8 cellular contexts compared by ENCODE assay signal in the genomic region with DNA sequence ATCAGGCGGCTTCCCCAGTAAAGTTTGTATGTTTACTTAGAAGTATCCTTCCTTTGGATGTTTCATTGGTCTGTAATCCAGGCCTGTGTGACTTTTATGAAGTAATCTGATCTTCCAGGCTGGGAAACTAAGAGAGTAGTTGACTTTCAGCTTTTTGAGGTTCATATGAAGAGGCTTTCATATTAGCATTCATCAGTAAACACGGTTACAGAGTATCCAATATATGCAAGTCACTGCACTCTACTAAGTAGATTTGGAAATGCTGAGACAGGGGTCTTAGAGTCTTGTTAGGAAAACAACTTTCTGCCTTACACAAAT. TPM values are rescaled to one million over a fixed set of nuclear protein-coding genes. Genes with fewer than 3 reads are reported as not detected.
DNase-seq lines count a peak whose midpoint lies in the region; ATAC-seq, FAIRE-seq and TF ChIP-seq lines count a peak whose summit lies in the region.

No MANE protein-coding gene starts in this region.

- TF ChIP-seq EP300 in A549 (IDR thresholded peaks at IDR 0.05) = no peak

- peaks cover 23% of the 10 kb centered on the region for H3K36me3 Mint-ChIP-seq in HFFc6 (ENCODE audit: low read depth)

- H3K27me3 ChIP-seq in aorta (ENCODE audit: control insufficient read depth in 1 of 2, insufficient read depth in 2 of 2, low read length in 1 of 2) = no peaks in the 10 kb centered on the region

- TF ChIP-seq POLR2A in A549 (IDR thresholded peaks at IDR 0.05; ENCODE audit: low read length) = no peak

- H3K36me3 ChIP-seq in aorta (ENCODE audit: control insufficient read depth in 1 of 2, insufficient read depth in 2 of 2, low read length in 1 of 2) = no peaks in the 10 kb centered on the region

- TF ChIP-seq RAD21 in A549 (conservative IDR thresholded peaks at IDR 0.05 in 1 of 2, IDR thresholded peaks at IDR 0.05 in 1 of 2) = no peak

- CTCF ChIA-PET in A549 (lab: Yijun Ruan, JAX) = interaction anchor here (0.9 to 2.2 kb wide), 4 partner anchors 10 to 456 kb away, joined by 4 to 7 read pairs (median 5); a partner anchor contains a TSS

- POLR2A ChIA-PET in A549 (lab: Yijun Ruan, JAX) = interaction anchor here (0.7 to 2.4 kb wide), 2 partner anchors 15 to 73 kb away, joined by 4 to 41 read pairs; a partner anchor contains a TSS

- in situ Hi-C loops in astrocyte of the spinal cord (cut with HindIII; ENCODE audit: low sequenced_read_pairs) = no loop called here

- H3K27ac ChIP-seq in A549 (peak overlapping the region; percentile 84 to 93), aorta (ENCODE audit: low read depth in 1 of 2, low read length in 2 of 2) (peak overlapping the region in 1 of 2 donors; percentile 84)

- FAIRE-seq in A549 (lab: Jason Lieb, UNC) (no peak), urothelium cell line (lab: Jason Lieb, UNC) (no peak)

- H3K4me3 Mint-ChIP-seq in HFFc6 = peak overlapping the region; percentile 86

- H3K9me3 ChIP-seq in A549 = no peaks in the 10 kb centered on the region
- no peaks in the 10 kb centered on the region for H3K9me3 ChIP-seq in aorta (ENCODE audit: control insufficient read depth, low read length)

- H3K27me3 Mint-ChIP-seq in HFFc6 (ENCODE audit: insufficient read depth) = no peaks in the 10 kb centered on the region; the same call in none of the 2 replicates

- peaks cover 30% of the 10 kb centered on the region for H3K4me1 Mint-ChIP-seq in HFFc6 (ENCODE audit: low read depth)

- H3K27ac Mint-ChIP-seq in HFFc6 = peak overlapping the region; percentile 74

- peak overlapping the region; percentile 87 for H3K4me2 ChIP-seq in A549

- WGBS in A549 (ENCODE audit: missing lambda C conversion rate) = 2% methylated on average over 2 of the region's 2 CpGs
- 4% methylated on average over 2 of the region's 2 CpGs for WGBS in aorta, 2 donors

- DNase-seq in A549 (ENCODE audit: low read depth in 1 of 2, low spot score in 1 of 2) (no peak), HFFc6 (peak; percentile 63), astrocyte of the spinal cord (ENCODE audit: low read depth, low spot score) (no peak), lung microvascular endothelial cell (ENCODE audit: low read depth in 2 of 2) (peak; percentile 25 to 62), aorta (no peak), NOMO-1 treated with DMSO at 0.1 percent for 48 hours (lab: John Stamatoyannopoulos, UW; ENCODE audit: unreplicated experiment) (no peak), urothelium cell line (ENCODE audit: low spot score) (no peak)

- intact Hi-C loops in aorta (cut with DNase I) = no loop called here

- H3K4me3 ChIP-seq in A549 (peak overlapping the region; percentile 79), astrocyte of the spinal cord (ENCODE audit: low read depth, low read length) (peak overlapping the region; percentile 87), aorta (ENCODE audit: low read length in 2 of 2) (peak overlapping the region; percentile 57 to 73)

- no peaks in the 10 kb centered on the region for H3K9me3 Mint-ChIP-seq in HFFc6

- H3K4me1 ChIP-seq in A549 (peaks cover 16% of the 10 kb centered on the region), aorta (ENCODE audit: control insufficient read depth in 1 of 2, insufficient read depth in 2 of 2, low read length in 2 of 2) (peaks cover 2 to 4% of the 10 kb centered on the region in 2 donors)

- TF ChIP-seq CTCF in A549 (IDR thresholded peaks at IDR 0.05) = no peak
- TF ChIP-seq CTCF in HFFc6 (IDR thresholded peaks at IDR 0.05) = no peak
- TF ChIP-seq CTCF in astrocyte of the spinal cord (IDR thresholded peaks at IDR 0.05; ENCODE audit: low read depth, low read length) = no peak

- no peak for ATAC-seq in A549
- no peak for ATAC-seq in aorta (ENCODE audit: low FRiP score)
- ATAC-seq in HG03439 (IDR thresholded peaks at IDR 0.05; ENCODE audit: unreplicated experiment) = no peak

TF ChIP-seq in A549, 52 proteins besides CTCF, POLR2A, EP300 and RAD21:
- TF ChIP-seq HOXB5 (CRISPR knock-in tag; IDR thresholded peaks at IDR 0.05) (no peak), HOXA7 (CRISPR knock-in tag; IDR thresholded peaks at IDR 0.05) (no peak), NFE2L2 (conservative IDR thresholded peaks at IDR 0.05; ENCODE audit: low read length) (peak; percentile 46), FOXS1 (CRISPR knock-in tag; IDR thresholded peaks at IDR 0.05) (no peak)

RNA-seq across cellular contexts. Expression of a gene that starts 1.1 kb away (rescaled TPM):
- polyA plus RNA-seq in A549 (2011; rRNA removed) (21.5 and 36.5 TPM in 2 replicates), A549 (2017; fragmentation: RNase III; extraction: RNeasy Plus Mini Kit Qiagen cat#74134 plus additional on column Dnase treatment) (30.9 to 32.3 TPM (median 31.1 TPM) in 3 replicates), aorta (10 to 100 TPM; 26.9 to 49.2 TPM)
- 6.3 and 7.9 TPM in 2 replicates for polyA plus RNA-seq in A549 (2012; cell fraction: cytosol; rRNA removed)
- 3.2 and 4.5 TPM in 2 replicates for polyA plus RNA-seq in A549 (2012; cell fraction: nucleus; rRNA removed)
- polyA minus RNA-seq in A549 (2011; rRNA and poly(A)+ RNA removed) = 12.8 and 15.5 TPM in 2 replicates
- 10 to 100 TPM; 38.2 to 46.8 (median 45.9) TPM for total RNA-seq in HFFc6 (2021; fragmentation: NEBNext Ultra II Directional; extraction: Animal tissue kit (Norgen Biotek cat#: 25700))
- total RNA-seq in lung microvascular endothelial cell (15.9 and 22.8 TPM in 2 replicates), aorta (10 to 100 TPM; 40.4 to 50.9 TPM)

RNA-seq across cellular contexts. Expression of a gene that starts 15.0 kb away (rescaled TPM):
- 56.2 and 88.5 TPM in 2 replicates for polyA plus RNA-seq in A549 (2011; rRNA removed)
- polyA plus RNA-seq in A549 (2012; cell fraction: cytosol; rRNA removed) = 23.3 and 24.9 TPM in 2 replicates
- polyA plus RNA-seq in A549 (2012; cell fraction: nucleus; rRNA removed) = 7.8 and 11.6 TPM in 2 replicates
- polyA plus RNA-seq in A549 (2017; fragmentation: RNase III; extraction: RNeasy Plus Mini Kit Qiagen cat#74134 plus additional on column Dnase treatment) = 67.3 to 77.8 TPM (median 70.2 TPM) in 3 replicates
- polyA minus RNA-seq in A549 (2011; rRNA and poly(A)+ RNA removed) = 14.3 and 16.5 TPM in 2 replicates
- total RNA-seq in HFFc6 (2021; fragmentation: NEBNext Ultra II Directional; extraction: Animal tissue kit (Norgen Biotek cat#: 25700)) = 10 to 100 TPM; 49.3 to 60.4 (median 55.0) TPM
- total RNA-seq in lung microvascular endothelial cell = 17.0 and 21.8 TPM in 2 replicates
- total RNA-seq in aorta = 10 to 100 TPM; 14.9 to 19.0 TPM
- 10 to 100 TPM; 12.4 to 16.6 TPM for polyA plus RNA-seq in aorta

RNA-seq across cellular contexts. Expression of a gene that starts 15.2 kb away (rescaled TPM):
- polyA plus RNA-seq in A549 (2011; rRNA removed) (37.2 and 41.4 TPM in 2 replicates), A549 (2017; fragmentation: RNase III; extraction: RNeasy Plus Mini Kit Qiagen cat#74134 plus additional on column Dnase treatment) (34.7 to 41.9 TPM (median 37.3 TPM) in 3 replicates), aorta (10 to 100 TPM; 19.3 to 21.2 TPM)
- 22.6 and 24.8 TPM in 2 replicates for polyA plus RNA-seq in A549 (2012; cell fraction: cytosol; rRNA removed)
- polyA plus RNA-seq in A549 (2012; cell fraction: nucleus; rRNA removed) = 9.1 and 12.2 TPM in 2 replicates
- polyA minus RNA-seq in A549 (2011; rRNA and poly(A)+ RNA removed) = 23.9 and 25.7 TPM in 2 replicates
- total RNA-seq in HFFc6 (2021; fragmentation: NEBNext Ultra II Directional; extraction: Animal tissue kit (Norgen Biotek cat#: 25700)) = 10 to 100 TPM; 32.7 to 39.3 (median 35.0) TPM
- total RNA-seq in lung microvascular endothelial cell (23.1 and 27.6 TPM in 2 replicates), aorta (10 to 100 TPM; 17.9 to 19.3 TPM)

Comparison
In these comparisons a context has a peak if more than half of its experiments do, and no peak if none do; other contexts are left out.
1. DNase-seq: peak in HFFc6 (single experiment) and lung microvascular endothelial cell (2 of 2); none in A549 (0 of 2), astrocyte of the spinal cord (single experiment), aorta (0 of 2), NOMO-1 treated with DMSO at 0.1 percent for 48 hours (single experiment) and urothelium cell line (single experiment).
2. Peak in every context shown above with its lines, with median percentiles within 50 percentile points of each other: H3K4me3 ChIP-seq.